ENCODE assay signal across 7 cellular contexts in genomic region chr9:84667571-84668203, GRCh38. TPM values are rescaled to one million over a fixed set of nuclear protein-coding genes. Genes with fewer than 3 reads are reported as not detected.
DNase-seq lines count a peak whose midpoint lies in the region; ATAC-seq and TF ChIP-seq lines count a peak whose summit lies in the region.

No MANE protein-coding gene starts in this region.

- no peak overlapping the region for H3K23ac ChIP-seq in neuronal stem cell (ENCODE audit: low read depth, low read length, poor library complexity)

- peaks cover 13% of the 10 kb centered on the region for H3K27me3 ChIP-seq in PC-3 (ENCODE audit: low read length)
- H3K27me3 ChIP-seq in neuronal stem cell (ENCODE audit: control insufficient read depth in 3 of 3, insufficient read depth in 3 of 3, low read depth in 1 of 3, low read length in 3 of 3) = peaks cover 19 to 53% (median 44%) of the 10 kb centered on the region in 3 experiments

- no peak overlapping the region for H3K9ac ChIP-seq in PC-3 (ENCODE audit: low read length)
- H3K9ac ChIP-seq in neuronal stem cell (ENCODE audit: low read depth, low read length, poor library complexity) = peak overlapping the region; percentile 72

- ATAC-seq in GM21717 (IDR thresholded peaks at IDR 0.05; ENCODE audit: unreplicated experiment) (peak; percentile 28), PC-3 (no peak)

- H3K4me2 ChIP-seq in PC-3 (ENCODE audit: low read length) (peak overlapping the region; percentile 49; the same call in 1 of the 2 replicates), neuronal stem cell (ENCODE audit: insufficient read depth, low read length, poor library complexity, severe bottlenecking) (peak overlapping the region; percentile 97)

- H3K27ac ChIP-seq in PC-3 (ENCODE audit: low read length) (no peak overlapping the region), neuronal stem cell (replicated peaks; ENCODE audit: low read length) (no peak overlapping the region)

- H3K4ac ChIP-seq in neuronal stem cell (ENCODE audit: low read length) = no peak overlapping the region

- no peak overlapping the region for H2BK5ac ChIP-seq in neuronal stem cell (ENCODE audit: low read length)

- no peak overlapping the region for H2AFZ ChIP-seq in PC-3 (ENCODE audit: low read length)
- H2AFZ ChIP-seq in neuronal stem cell (ENCODE audit: low read length) = peak overlapping the region; percentile 99

- H3K4me3 ChIP-seq in GM12865 (ENCODE audit: low read depth, low read length) (no peak overlapping the region), PC-3 (ENCODE audit: low read length) (no peak overlapping the region), neuronal stem cell (ENCODE audit: low read length in 2 of 2) (peak overlapping the region; percentile 25 to 74)

- H3K79me2 ChIP-seq in PC-3 (ENCODE audit: low read length) = no peaks in the 10 kb centered on the region

- no TSS peak for BruUV-seq in PC-3 (replicated peaks; lab: Mats Ljungman, UMichigan)

- H3K79me1 ChIP-seq in neuronal stem cell (ENCODE audit: low read depth, low read length) = no peaks in the 10 kb centered on the region

- no peaks in the 10 kb centered on the region for H3K9me3 ChIP-seq in PC-3 (ENCODE audit: low read length)
- peaks cover 3 to 6% of the 10 kb centered on the region in 2 donors for H3K9me3 ChIP-seq in neuronal stem cell (replicated peaks in 1 of 2; ENCODE audit: control insufficient read depth in 2 of 2, insufficient read depth in 1 of 2, low read depth in 1 of 2, low read length in 2 of 2)

- no peak overlapping the region for H4K91ac ChIP-seq in neuronal stem cell (ENCODE audit: low read depth, low read length, poor library complexity)

- no peak overlapping the region for H2AK5ac ChIP-seq in neuronal stem cell (ENCODE audit: low read depth, low read length)

- no peak overlapping the region for H2BK12ac ChIP-seq in neuronal stem cell (ENCODE audit: low read length)

- POLR2A ChIA-PET in PC-3 (lab: Charles Lee; ENCODE audit: unreplicated experiment) = no interaction called here

- no CpG with 5 or more reads among the region's 27 CpGs for WGBS in neuronal stem cell (ENCODE audit: extremely low coverage in 2 of 2, insufficient read length in 2 of 2, insufficient replicate concordance in 1 of 2), 2 donors

- CTCF ChIA-PET in PC-3 (lab: Charles Lee) = no interaction called here

- no peaks in the 10 kb centered on the region for H4K20me1 ChIP-seq in PC-3 (ENCODE audit: low read length)

- H2BK15ac ChIP-seq in neuronal stem cell (ENCODE audit: low read length) = no peak overlapping the region

- H3K4me1 ChIP-seq in PC-3 (ENCODE audit: insufficient read depth, low read length) (no peaks in the 10 kb centered on the region), neuronal stem cell (ENCODE audit: control insufficient read depth in 2 of 2, insufficient read depth in 1 of 2, low read depth in 1 of 2, low read length in 2 of 2) (peaks cover 8 to 14% of the 10 kb centered on the region in 2 donors)

- TF ChIP-seq CTCF in GM12865 (IDR thresholded peaks at IDR 0.05; ENCODE audit: insufficient read depth, low read depth, low read length, missing control alignments) = peak; percentile 33
- TF ChIP-seq CTCF in PC-3 (conservative IDR thresholded peaks at IDR 0.05; ENCODE audit: low read depth, low read length) = peak; percentile 39

- H3K18ac ChIP-seq in neuronal stem cell (ENCODE audit: low read length) = no peak overlapping the region

- H4K8ac ChIP-seq in neuronal stem cell (ENCODE audit: low read depth, low read length) = no peak overlapping the region

- H3K9me2 ChIP-seq in PC-3 (replicated peaks; ENCODE audit: low read length) = no peaks in the 10 kb centered on the region

- peak; percentile 26 for DNase-seq in GM12865 (ENCODE audit: low read depth)
- DNase-seq in PC-3 = no peak
- DNase-seq in fibroblast of peridontal ligament (ENCODE audit: extremely low read depth) = peak; percentile 5
- DNase-seq in neuronal stem cell (ENCODE audit: low spot score) = peak; percentile 21
- no peak for DNase-seq in dedifferentiated amniotic fluid mesenchymal stem cell (ENCODE audit: extremely low spot score)
- no peak for DNase-seq in NCI-H446 (lab: John Stamatoyannopoulos, UW)

- H2BK120ac ChIP-seq in neuronal stem cell (ENCODE audit: low read depth, low read length) = no peak overlapping the region

- H3K36me3 ChIP-seq in PC-3 (ENCODE audit: low read depth, low read length) (no peaks in the 10 kb centered on the region), neuronal stem cell (replicated peaks in 1 of 2; ENCODE audit: control insufficient read depth in 2 of 2, insufficient read depth in 2 of 2, low read length in 2 of 2) (no peaks in the 10 kb centered on the region)

- H3F3A ChIP-seq in PC-3 (ENCODE audit: low read length, unreplicated experiment) = no peaks in the 10 kb centered on the region

- intact Hi-C loops in PC-3 (cut with micrococcal nuclease) = no loop called here

- no peak overlapping the region for H3K14ac ChIP-seq in neuronal stem cell (ENCODE audit: low read length)

RNA-seq across cellular contexts. Expression of gene NTRK2, which starts 1.8 kb away (rescaled TPM):
- not detected in 2 replicates for total RNA-seq in PC-3 (2014; rRNA removed)
- polyA plus RNA-seq in neuronal stem cell (2013, experiment 1 of 2) = 0.14 TPM
- 0.17 TPM for polyA plus RNA-seq in neuronal stem cell (2013, experiment 2 of 2)

Comparison
In these comparisons a context has a peak if more than half of its experiments do, and no peak if none do; other contexts are left out.
1. DNase-seq: peak in GM12865 (single experiment), fibroblast of peridontal ligament (single experiment) and neuronal stem cell (single experiment); none in PC-3 (single experiment), dedifferentiated amniotic fluid mesenchymal stem cell (single experiment) and NCI-H446 (0 of 2).
2. H3K4me3 ChIP-seq: peak in neuronal stem cell (2 of 2); none in GM12865 (single experiment) and PC-3 (single experiment).